Comparison of ENCODE assay signal across 8 cellular contexts in genomic region chr10:66925896-66926719, GRCh38. TPM values are rescaled to one million over a fixed set of nuclear protein-coding genes. Genes with fewer than 3 reads are reported as not detected.
DNase-seq lines count a peak whose midpoint lies in the region; ATAC-seq and FAIRE-seq lines count a peak whose summit lies in the region.

LRRTM3 (plus strand) TSS chr10:66926036.

- FAIRE-seq in GM18507 (lab: Jason Lieb, UNC) = peak; percentile 83

- ATAC-seq in HG02884 (IDR thresholded peaks at IDR 0.05; ENCODE audit: unreplicated experiment) = peak; percentile 100

- CTCF ChIA-PET in activated CD4-positive, alpha-beta T cell treated with anti-CD3 and anti-CD28 coated beads, Interleukin-2, amount 10 ng/mL, durations not matched to agents 7 days and 5 days (lab: Charles Lee) = no interaction called here

- peak in 11 of 14 donors; percentile 44 to 87 (median 55) for DNase-seq in C1 segment of cervical spinal cord (lab: John Stamatoyannopoulos, UW)
- peak; percentile 20 for DNase-seq in GM18507 (ENCODE audit: extremely low spot score, insufficient read length, low read depth)
- DNase-seq in NCI-H146 treated with DMSO at 0.1 percent for 48 hours (lab: John Stamatoyannopoulos, UW; ENCODE audit: unreplicated experiment) = peak; percentile 1
- peak; percentile 22 for DNase-seq in activated CD4-positive, alpha-beta T cell treated with anti-CD3 and anti-CD28 coated beads, Interleukin-2, amount 10 ng/mL, durations not matched to agents 7 days and 5 days
- DNase-seq in foreskin melanocyte = peak; percentile 62
- DNase-seq in non-pigmented ciliary epithelial cell (ENCODE audit: low read depth) = peak; percentile 58
- no peak for DNase-seq in NCI-H128 (lab: John Stamatoyannopoulos, UW; ENCODE audit: unreplicated experiment)

- H3K4me1 Mint-ChIP-seq in activated CD4-positive, alpha-beta T cell treated with anti-CD3 and anti-CD28 coated beads, Interleukin-2, amount 10 ng/mL, durations not matched to agents 7 days and 5 days = no peaks in the 10 kb centered on the region

- H3K4me3 Mint-ChIP-seq in activated CD4-positive, alpha-beta T cell treated with anti-CD3 and anti-CD28 coated beads, Interleukin-2, amount 10 ng/mL, durations not matched to agents 7 days and 5 days = no peak within 1 kb of the TSS

- no peaks in the 10 kb centered on the region for H3K36me3 Mint-ChIP-seq in activated CD4-positive, alpha-beta T cell treated with anti-CD3 and anti-CD28 coated beads, Interleukin-2, amount 10 ng/mL, durations not matched to agents 7 days and 5 days (ENCODE audit: low read depth)

- no peak within 1 kb of the TSS for H3K27ac Mint-ChIP-seq in activated CD4-positive, alpha-beta T cell treated with anti-CD3 and anti-CD28 coated beads, Interleukin-2, amount 10 ng/mL, durations not matched to agents 7 days and 5 days

- H3K27me3 Mint-ChIP-seq in activated CD4-positive, alpha-beta T cell treated with anti-CD3 and anti-CD28 coated beads, Interleukin-2, amount 10 ng/mL, durations not matched to agents 7 days and 5 days = peaks cover 35% of the 10 kb centered on the region

- POLR2A ChIA-PET in activated CD4-positive, alpha-beta T cell treated with anti-CD3 and anti-CD28 coated beads, Interleukin-2, amount 10 ng/mL, durations not matched to agents 7 days and 5 days (lab: Charles Lee) = no interaction called here

- H3K9me3 Mint-ChIP-seq in activated CD4-positive, alpha-beta T cell treated with anti-CD3 and anti-CD28 coated beads, Interleukin-2, amount 10 ng/mL, durations not matched to agents 7 days and 5 days = no peaks in the 10 kb centered on the region

RNA-seq across cellular contexts. Expression of gene LRRTM3, which starts in this region (rescaled TPM):
- not detected for total RNA-seq in activated CD4-positive, alpha-beta T cell treated with anti-CD3 and anti-CD28 coated beads, Interleukin-2, amount 10 ng/mL, durations not matched to agents 7 days and 5 days

Comparison
In these comparisons a context has a peak if more than half of its experiments do, and no peak if none do; other contexts are left out.
1. Peak in DNase-seq in activated CD4-positive, alpha-beta T cell treated with anti-CD3 and anti-CD28 coated beads, Interleukin-2, amount 10 ng/mL, durations not matched to agents 7 days and 5 days; RNA of the gene not detected or under 1 TPM.